8 cellular contexts compared by ENCODE assay signal in the genomic region with DNA sequence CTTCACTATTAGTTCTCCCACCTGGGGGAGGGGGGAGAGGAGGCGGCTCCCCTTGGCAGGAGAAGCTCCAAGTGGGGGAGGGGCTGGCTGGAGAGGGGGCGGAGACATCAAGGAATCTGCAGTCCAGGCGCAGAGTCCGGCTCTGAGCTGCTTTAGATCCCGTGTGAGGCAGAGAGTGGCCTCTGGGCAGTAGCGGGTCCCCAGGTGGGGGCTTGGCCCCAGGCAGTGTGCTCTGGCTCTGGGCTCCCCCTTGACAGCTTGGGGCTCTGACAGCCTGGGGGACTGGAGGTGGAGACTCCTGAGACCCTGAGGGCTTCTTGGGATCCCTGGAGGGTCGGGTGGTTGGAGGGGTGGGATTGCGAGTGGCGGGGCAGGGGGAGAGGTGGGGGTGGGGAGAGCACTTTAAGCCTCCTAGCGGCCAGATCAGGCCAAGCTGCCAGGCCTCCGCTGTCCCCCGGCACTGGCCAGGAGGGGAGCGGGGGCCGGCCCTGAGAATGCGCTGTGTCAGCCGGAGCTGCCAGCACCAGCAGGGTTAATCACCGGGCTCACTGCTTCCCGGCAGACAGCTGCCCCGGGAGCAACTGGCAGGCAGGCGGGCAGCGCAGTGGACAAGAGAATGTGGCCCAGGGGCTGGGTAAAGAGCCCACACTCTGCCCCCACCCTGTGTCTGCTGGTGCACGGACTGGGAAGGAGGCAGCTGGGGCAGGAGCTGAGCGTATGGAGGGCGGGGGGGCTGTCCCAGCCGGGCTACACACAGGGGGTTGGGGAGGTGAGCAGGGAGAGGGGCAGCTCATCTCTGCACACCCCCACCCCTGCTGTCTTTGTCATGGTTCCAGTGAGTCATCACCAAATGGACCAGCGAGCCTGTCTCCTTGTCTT. TPM values are rescaled to one million over a fixed set of nuclear protein-coding genes. Genes with fewer than 3 reads are reported as not detected.
DNase-seq lines count a peak whose midpoint lies in the region; ATAC-seq, FAIRE-seq and TF ChIP-seq lines count a peak whose summit lies in the region.

No MANE protein-coding gene starts in this region.

- H3K9me3 ChIP-seq in ES-I3 (ENCODE audit: control insufficient read depth, insufficient read depth, low read length) (no peaks in the 10 kb centered on the region), H1 (ENCODE audit: insufficient read depth in 2 of 2, low read depth in 1 of 2, low read length in 1 of 2) (no peaks in the 10 kb centered on the region), muscle layer of colon (ENCODE audit: low read length) (no peaks in the 10 kb centered on the region), aorta (ENCODE audit: control insufficient read depth, low read length) (no peaks in the 10 kb centered on the region)

- H4K91ac ChIP-seq in H1 (replicated peaks; ENCODE audit: insufficient read length, low read length): peak overlapping the region; percentile 98

- H3K36me3 ChIP-seq in ES-I3 (ENCODE audit: insufficient read depth, low read length): no peaks in the 10 kb centered on the region
- H3K36me3 ChIP-seq in H1 (ENCODE audit: control insufficient read depth in 2 of 4, insufficient read depth in 4 of 4, low read length in 3 of 4): no peaks in the 10 kb centered on the region
- H3K36me3 ChIP-seq in muscle layer of colon (ENCODE audit: insufficient read depth, low read length): no peaks in the 10 kb centered on the region
- H3K36me3 ChIP-seq in aorta (ENCODE audit: control insufficient read depth in 1 of 2, insufficient read depth in 2 of 2, low read length in 1 of 2): no peaks in the 10 kb centered on the region

- ATAC-seq in GM18517 (IDR thresholded peaks at IDR 0.05; ENCODE audit: unreplicated experiment): no peak
- no peak for ATAC-seq in aorta (ENCODE audit: low FRiP score)

- no peak overlapping the region for H2AK5ac ChIP-seq in H1 (ENCODE audit: low read depth, low read length)

- peak overlapping the region; percentile 86 for H4K5ac ChIP-seq in H1 (ENCODE audit: insufficient read length, low read depth, low read length)

- FAIRE-seq in H1 (lab: Jason Lieb, UNC) (no peak), GM19239 (lab: Jason Lieb, UNC) (no peak)

- intact Hi-C loops in aorta (cut with DNase I): no loop called here

- no peak overlapping the region for H3K23ac ChIP-seq in H1 (ENCODE audit: insufficient read length)

- peak overlapping the region; percentile 75; the same call in 1 of the 2 replicates for H2BK20ac ChIP-seq in H1 (ENCODE audit: low read length)

- POLR2A ChIA-PET in H1 (lab: Charles Lee; ENCODE audit: partially characterized antibody): interaction anchor here (0.7 to 12.6 kb wide), 17 partner anchors 8 to 150 kb away, joined by 3 to 213 read pairs (median 5); partner anchors contain the start of genes ADRM1 and RPS21

- H3K9ac ChIP-seq in ES-I3 (ENCODE audit: low read depth, low read length) (peak overlapping the region; percentile 57), H1 (replicated peaks in 1 of 4; ENCODE audit: extremely low read depth in 1 of 4, low read depth in 3 of 4, low read length in 3 of 4) (no peak overlapping the region; a peak in 1 of 7 replicates), muscle layer of colon (ENCODE audit: low read length) (peak overlapping the region; percentile 57)

- TF ChIP-seq POLR2A in H1 (IDR thresholded peaks at IDR 0.05; ENCODE audit: control extremely low read depth in 1 of 2, low read depth in 2 of 2, low read length in 2 of 2): peak in 1 of 2 experiments; percentile 30; a peak in 1 of 3 replicates

- TF ChIP-seq CTCF in H1 (IDR thresholded peaks at IDR 0.05; ENCODE audit: control extremely low read depth in 1 of 3, insufficient read depth in 1 of 3, low read depth in 1 of 3, low read length in 3 of 3): peak; percentile 48 to 52 (median 48)

- no peaks in the 10 kb centered on the region for H3K27me3 ChIP-seq in H1 (replicated peaks in 1 of 4; ENCODE audit: control insufficient read depth in 3 of 4, extremely low read depth in 1 of 4, insufficient read depth in 3 of 4, low read length in 3 of 4)
- H3K27me3 ChIP-seq in muscle layer of colon (ENCODE audit: control insufficient read depth in 1 of 2, insufficient read depth in 2 of 2, low read length in 2 of 2): peaks cover 0 to 8% of the 10 kb centered on the region in 2 donors
- no peaks in the 10 kb centered on the region for H3K27me3 ChIP-seq in aorta (ENCODE audit: control insufficient read depth in 1 of 2, insufficient read depth in 2 of 2, low read length in 1 of 2)

- peaks cover 11 to 28% of the 10 kb centered on the region in 2 experiments; a peak in 3 of 4 replicates for H3K79me2 ChIP-seq in H1 (ENCODE audit: control insufficient read depth in 1 of 2, insufficient read depth in 2 of 2, low read length in 2 of 2)

- H3K4me1 ChIP-seq in ES-I3 (ENCODE audit: insufficient read depth, low read length): peaks cover 35% of the 10 kb centered on the region; the same call in 1 of the 2 replicates
- peaks cover 11 to 54% (median 46%) of the 10 kb centered on the region in 4 experiments for H3K4me1 ChIP-seq in H1 (replicated peaks in 1 of 4; ENCODE audit: control insufficient read depth in 3 of 4, insufficient read depth in 4 of 4, low read length in 3 of 4)
- peaks cover 65% of the 10 kb centered on the region for H3K4me1 ChIP-seq in muscle layer of colon (ENCODE audit: insufficient read depth, low read length)
- no peaks in the 10 kb centered on the region for H3K4me1 ChIP-seq in aorta (ENCODE audit: control insufficient read depth in 1 of 2, insufficient read depth in 2 of 2, low read length in 2 of 2)

- peak; percentile 36 to 78 for DNase-seq in NCI-H526 (lab: John Stamatoyannopoulos, UW)
- DNase-seq in H1 (ENCODE audit: low read depth in 1 of 2, low spot score in 2 of 2): peak in 1 of 2 experiments; percentile 79
- DNase-seq in NCI-H187 treated with DMSO at 0.1 percent for 48 hours (lab: John Stamatoyannopoulos, UW): no peak
- no peak for DNase-seq in aorta
- no peak for DNase-seq in GM19239 (ENCODE audit: insufficient read length, low spot score)

- peak overlapping the region; percentile 77 for H2BK120ac ChIP-seq in H1 (replicated peaks; ENCODE audit: low read depth, low read length)

- H3K14ac ChIP-seq in H1 (ENCODE audit: insufficient read length): no peak overlapping the region

- peak overlapping the region; percentile 93; the same call in 1 of the 2 replicates for H2BK5ac ChIP-seq in H1 (ENCODE audit: low read depth, low read length)

- 0 out of 2 replicates have a peak overlapping the region, but pooled peaks have one; percentile 90 for H2BK12ac ChIP-seq in H1 (ENCODE audit: low read depth, low read length)

- H3K56ac ChIP-seq in H1 (replicated peaks; ENCODE audit: insufficient read length, low read depth, low read length): no peak overlapping the region

- no peak overlapping the region for H2AFZ ChIP-seq in H1 (ENCODE audit: low read length)

- WGBS in H1 (ENCODE audit: extremely low coverage in 1 of 2, insufficient coverage in 1 of 2, insufficient read length in 1 of 2, insufficient replicate concordance in 2 of 2, low coverage in 1 of 2, low lambda C conversion rate in 2 of 2, missing lambda C conversion rate in 1 of 2), 2 experiments: 12% methylated on average over 13 of the region's 26 CpGs; no CpG with 5 or more reads in 1 of the 2 experiments
- 4% methylated on average over 18 to 26 of the region's 26 CpGs for WGBS in aorta, 2 donors

- H3K4me3 ChIP-seq in H1 (ENCODE audit: extremely low read depth in 1 of 4, insufficient read depth in 2 of 4, low read depth in 3 of 4, low read length in 4 of 4): peak overlapping the region; percentile 10 to 77 (median 58); a peak in 6 of 8 replicates
- peak overlapping the region in 1 of 2 donors; percentile 55 for H3K4me3 ChIP-seq in muscle layer of colon (ENCODE audit: low read depth in 1 of 2, low read length in 2 of 2)
- H3K4me3 ChIP-seq in aorta (ENCODE audit: low read length in 2 of 2): no peak overlapping the region

- TF ChIP-seq EP300 in H1 (IDR thresholded peaks at IDR 0.05; ENCODE audit: borderline replicate concordance in 1 of 2, low read depth in 2 of 2, low read length in 2 of 2): no peak

- H3K27ac ChIP-seq in H1 (ENCODE audit: low read depth, low read length): no peak overlapping the region
- H3K27ac ChIP-seq in muscle layer of colon (ENCODE audit: low read depth, low read length): peak overlapping the region; percentile 90
- no peak overlapping the region for H3K27ac ChIP-seq in aorta (ENCODE audit: low read depth in 1 of 2, low read length in 2 of 2)

- H3K79me1 ChIP-seq in H1 (ENCODE audit: low read depth, low read length): peaks cover 5% of the 10 kb centered on the region

- CTCF ChIA-PET in H1 (lab: Charles Lee; ENCODE audit: partially characterized antibody): interaction anchor here (0.6 to 10.9 kb wide), 24 partner anchors 10 to 1686 kb away, joined by 3 to 212 read pairs (median 4); partner anchors contain the start of gene RPS21

- peak overlapping the region; percentile 1 for H3K4ac ChIP-seq in H1 (replicated peaks; ENCODE audit: insufficient read length, low read depth, low read length)

- H4K8ac ChIP-seq in H1 (ENCODE audit: extremely low read depth, insufficient read depth, low read length): peak overlapping the region; percentile 83; the same call in 1 of the 2 replicates

- TF ChIP-seq RAD21 in H1 (IDR thresholded peaks at IDR 0.05 in 1 of 2, conservative IDR thresholded peaks at IDR 0.05 in 1 of 2; ENCODE audit: low read depth in 2 of 2, low read length in 2 of 2): peak in 1 of 2 experiments; percentile 18; a peak in 1 of 4 replicates

- peaks cover 5 to 7% of the 10 kb centered on the region in 2 experiments for H4K20me1 ChIP-seq in H1 (replicated peaks in 1 of 2; ENCODE audit: control insufficient read depth in 1 of 2, insufficient read depth in 2 of 2, low read length in 2 of 2)

- H2BK15ac ChIP-seq in H1 (ENCODE audit: low read length): peak overlapping the region; percentile 95; the same call in 1 of the 2 replicates

- H3K23me2 ChIP-seq in H1 (ENCODE audit: low read depth, low read length): peaks cover 12% of the 10 kb centered on the region

- H3K4me2 ChIP-seq in H1 (ENCODE audit: insufficient read depth in 1 of 2, low read depth in 2 of 2, low read length in 2 of 2): peak overlapping the region; percentile 85 to 86

- peak overlapping the region; percentile 95 for H3K18ac ChIP-seq in H1 (ENCODE audit: extremely low read depth, low read length)

RNA-seq across cellular contexts. Expression of gene LAMA5, which starts 1.8 kb away (rescaled TPM):
- 210 and 225 TPM in 2 replicates for total RNA-seq in H1 (2021; fragmentation: NEBNext Ultra II Directional; extraction: Animal tissue kit (Norgen Biotek cat#: 25700))
- polyA plus RNA-seq in H1 (2011; rRNA removed) (34.4 and 90.7 TPM in 2 replicates), aorta (100 to 1,000 TPM in 1 of 2 donors, 10 to 100 TPM in 1; 52.2 to 345 TPM)
- 57.6 TPM for polyA plus RNA-seq in H1 (2011; cell fraction: cytosol; rRNA removed)
- polyA plus RNA-seq in H1 (2011; cell fraction: nucleus; rRNA removed): 648 TPM
- 136 to 235 TPM (median 223 TPM) in 4 replicates for polyA plus RNA-seq in H1 (2012, experiment 1 of 2)
- 130 TPM for polyA plus RNA-seq in H1 (2012, experiment 2 of 2)
- polyA plus RNA-seq in H1 (2013, experiment 1 of 2): 107 TPM
- 82.4 TPM for polyA plus RNA-seq in H1 (2013, experiment 2 of 2)
- 24.2 and 31.4 TPM in 2 replicates for polyA minus RNA-seq in H1 (2011; rRNA and poly(A)+ RNA removed)
- polyA minus RNA-seq in H1 (2011; cell fraction: cytosol; rRNA and poly(A)+ RNA removed): 70.1 TPM
- 212 TPM for polyA minus RNA-seq in H1 (2011; cell fraction: nucleus; rRNA and poly(A)+ RNA removed)
- 100 to 1,000 TPM; 361 to 395 TPM for total RNA-seq in aorta

RNA-seq across cellular contexts. Expression of gene RPS21, which starts 18.0 kb away (rescaled TPM):
- 1,787 and 1,829 TPM in 2 replicates for total RNA-seq in H1 (2021; fragmentation: NEBNext Ultra II Directional; extraction: Animal tissue kit (Norgen Biotek cat#: 25700))
- polyA plus RNA-seq in H1 (2011; rRNA removed) (7,219 and 8,331 TPM in 2 replicates), aorta (1,000 to 10,000 TPM; 4,520 to 6,824 TPM)
- polyA plus RNA-seq in H1 (2011; cell fraction: cytosol; rRNA removed): 7,720 TPM
- polyA plus RNA-seq in H1 (2011; cell fraction: nucleus; rRNA removed): 4,705 TPM
- polyA plus RNA-seq in H1 (2012, experiment 1 of 2): 4,429 to 5,604 TPM (median 4,871 TPM) in 4 replicates
- 4,124 TPM for polyA plus RNA-seq in H1 (2012, experiment 2 of 2)
- polyA plus RNA-seq in H1 (2013, experiment 1 of 2): 4,907 TPM
- polyA plus RNA-seq in H1 (2013, experiment 2 of 2): 4,204 TPM
- 654 and 663 TPM in 2 replicates for polyA minus RNA-seq in H1 (2011; rRNA and poly(A)+ RNA removed)
- polyA minus RNA-seq in H1 (2011; cell fraction: cytosol; rRNA and poly(A)+ RNA removed): 718 TPM
- 1,108 TPM for polyA minus RNA-seq in H1 (2011; cell fraction: nucleus; rRNA and poly(A)+ RNA removed)
- total RNA-seq in aorta: 1,000 to 10,000 TPM in 1 of 2 donors, 100 to 1,000 TPM in 1; 965 to 1,002 TPM

RNA-seq across cellular contexts. Expression of gene CABLES2, which starts 38.2 kb away (rescaled TPM):
- total RNA-seq in H1 (2021; fragmentation: NEBNext Ultra II Directional; extraction: Animal tissue kit (Norgen Biotek cat#: 25700)): 8.0 TPM in 2 replicates
- polyA plus RNA-seq in H1 (2011; rRNA removed) (8.8 and 10.5 TPM in 2 replicates), aorta (1 to 10 TPM; 1.8 to 2.1 TPM)
- 6.5 TPM for polyA plus RNA-seq in H1 (2011; cell fraction: cytosol; rRNA removed)
- polyA plus RNA-seq in H1 (2011; cell fraction: nucleus; rRNA removed): 9.7 TPM
- polyA plus RNA-seq in H1 (2012, experiment 1 of 2): 8.2 to 10.9 TPM (median 9.6 TPM) in 4 replicates
- polyA plus RNA-seq in H1 (2012, experiment 2 of 2): 7.4 TPM
- polyA plus RNA-seq in H1 (2013, experiment 1 of 2): 5.3 TPM
- polyA plus RNA-seq in H1 (2013, experiment 2 of 2): 5.6 TPM
- polyA minus RNA-seq in H1 (2011; rRNA and poly(A)+ RNA removed): 5.2 and 5.7 TPM in 2 replicates
- 7.8 TPM for polyA minus RNA-seq in H1 (2011; cell fraction: cytosol; rRNA and poly(A)+ RNA removed)
- polyA minus RNA-seq in H1 (2011; cell fraction: nucleus; rRNA and poly(A)+ RNA removed): 4.3 TPM
- 1 to 10 TPM; 3.0 to 4.2 TPM for total RNA-seq in aorta

RNA-seq across cellular contexts. Expression of gene RBBP8NL, which starts 58.5 kb away (rescaled TPM):
- 0.43 and 0.59 TPM in 2 replicates for total RNA-seq in H1 (2021; fragmentation: NEBNext Ultra II Directional; extraction: Animal tissue kit (Norgen Biotek cat#: 25700))
- polyA plus RNA-seq in H1 (2011; rRNA removed) (0.48 and 0.88 TPM in 2 replicates), aorta (1 to 10 TPM in 1 of 2 donors, not detected in 1; 1.6 TPM)
- 0.75 TPM for polyA plus RNA-seq in H1 (2011; cell fraction: cytosol; rRNA removed)
- 1.4 TPM for polyA plus RNA-seq in H1 (2011; cell fraction: nucleus; rRNA removed)
- 0.55 to 1.1 TPM (median 0.65 TPM) in 4 replicates for polyA plus RNA-seq in H1 (2012, experiment 1 of 2)
- 0.46 TPM for polyA plus RNA-seq in H1 (2012, experiment 2 of 2)
- 0.71 TPM for polyA plus RNA-seq in H1 (2013, experiment 1 of 2)
- polyA plus RNA-seq in H1 (2013, experiment 2 of 2): 0.63 TPM
- 0.09 and 0.20 TPM in 2 replicates for polyA minus RNA-seq in H1 (2011; rRNA and poly(A)+ RNA removed)
- polyA minus RNA-seq in H1 (2011; cell fraction: cytosol; rRNA and poly(A)+ RNA removed): 1.4 TPM
- polyA minus RNA-seq in H1 (2011; cell fraction: nucleus; rRNA and poly(A)+ RNA removed): 1.9 TPM
- not detected for total RNA-seq in aorta

Comparison
In these comparisons a context has a peak if more than half of its experiments do, and no peak if none do; other contexts are left out.
1. H3K9ac ChIP-seq: peak in ES-I3 (single experiment) and muscle layer of colon (single experiment); none in H1 (0 of 4).
2. DNase-seq: peak in NCI-H526 (2 of 2); none in NCI-H187 treated with DMSO at 0.1 percent for 48 hours (single experiment), aorta (0 of 2) and GM19239 (single experiment).
3. H3K4me3 ChIP-seq: peak in H1 (4 of 4); none in aorta (0 of 2).